In the genomic region with DNA sequence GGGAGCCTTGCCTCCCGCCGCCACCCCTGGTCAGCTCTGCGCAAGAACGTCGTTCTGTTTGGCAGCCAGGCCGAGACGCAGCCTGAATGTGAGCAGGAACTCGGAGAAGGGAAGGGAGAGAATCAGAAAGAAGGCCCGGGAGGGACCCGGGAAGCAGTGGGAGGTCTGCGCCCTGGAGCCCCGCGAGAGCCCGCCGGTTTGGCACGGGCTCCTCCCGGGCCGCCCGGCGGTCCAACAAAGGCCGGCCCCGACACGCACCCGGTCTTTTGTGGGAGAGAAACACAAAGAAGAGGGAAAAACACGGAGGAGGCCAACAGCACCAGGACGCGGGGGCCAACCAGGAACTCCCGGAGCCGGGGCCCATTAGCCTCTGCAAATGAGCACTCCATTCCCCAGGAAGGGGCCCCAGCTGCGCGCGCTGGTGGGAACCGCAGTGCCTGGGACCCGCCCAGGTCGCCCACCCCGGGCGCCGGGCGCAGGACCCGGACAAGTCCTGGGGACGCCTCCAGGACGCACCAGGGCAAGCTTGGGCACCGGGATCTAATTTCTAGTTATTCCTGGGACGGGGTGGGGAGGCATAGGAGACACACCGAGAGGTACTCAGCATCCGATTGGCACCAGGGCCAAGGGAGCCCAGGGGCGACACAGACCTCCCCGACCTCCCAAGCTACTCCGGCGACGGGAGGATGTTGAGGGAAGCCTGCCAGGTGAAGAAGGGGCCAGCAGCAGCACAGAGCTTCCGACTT, we compare ENCODE assay signal across 15 cellular contexts. TPM values are rescaled to one million over a fixed set of nuclear protein-coding genes. Genes with fewer than 3 reads are reported as not detected.
A peak's percentile ranks its signal among the peaks of the same experiment; 100 is the strongest.
DNase-seq lines count a peak whose midpoint lies in the region; ATAC-seq and TF ChIP-seq lines count a peak whose summit lies in the region.
"Had no signal": no experiment of that assay in that cellular context is flagged by ENCODE, and none has a peak within 500 bp of the region (broad histone marks: within the 10 kb centered on the region; RNA-seq: fewer than 3 reads in every experiment).

No MANE protein-coding gene starts in this region.

- H3K9me3 Mint-ChIP-seq in activated T-helper 1 cell treated with anti-CD3 and anti-CD28 coated beads, Interleukin-12 subunit alpha, Interleukin-12 subunit beta, Interleukin-2, Interleukin-4 antibody, amounts not matched to agents 30 ng/mL and 10 ng/mL and 1 ng/mL, durations not matched to agents 14 hours and 24 hours and 36 hours: no peaks in the 10 kb centered on the region

- peaks cover 27% of the 10 kb centered on the region for H3K27me3 ChIP-seq in layer of hippocampus (ENCODE audit: control insufficient read depth, insufficient read depth, low read length)
- no peaks in the 10 kb centered on the region for H3K27me3 ChIP-seq in thoracic aorta (replicated peaks; ENCODE audit: insufficient read depth)

- no peak for ATAC-seq in thoracic aorta (ENCODE audit: insufficient number of reproducible peaks, low FRiP score, low read depth)
- ATAC-seq: body of pancreas, GM12878 had no signal

- H3K4me3 ChIP-seq in thoracic aorta: peak overlapping the region; percentile 33
- H3K4me3 ChIP-seq: body of pancreas, GM12878 had no signal

- TF ChIP-seq CTCF in thoracic aorta (IDR thresholded peaks at IDR 0.05): no peak

- H3K9me3 ChIP-seq in thoracic aorta: no peaks in the 10 kb centered on the region
- H3K9me3 ChIP-seq: body of pancreas, esophagus muscularis mucosa had no signal

- H3K36me3 Mint-ChIP-seq in activated T-helper 1 cell treated with anti-CD3 and anti-CD28 coated beads, Interleukin-12 subunit alpha, Interleukin-12 subunit beta, Interleukin-2, Interleukin-4 antibody, amounts not matched to agents 30 ng/mL and 10 ng/mL and 1 ng/mL, durations not matched to agents 14 hours and 24 hours and 36 hours (ENCODE audit: low read depth): peaks cover 1% of the 10 kb centered on the region

- no peak overlapping the region for H3K4me3 Mint-ChIP-seq in activated T-helper 1 cell treated with anti-CD3 and anti-CD28 coated beads, Interleukin-12 subunit alpha, Interleukin-12 subunit beta, Interleukin-2, Interleukin-4 antibody, amounts not matched to agents 30 ng/mL and 10 ng/mL and 1 ng/mL, durations not matched to agents 14 hours and 24 hours and 36 hours

- intact Hi-C loops in activated T-helper 1 cell treated with anti-CD3 and anti-CD28 coated beads, Interleukin-12 subunit alpha, Interleukin-12 subunit beta, Interleukin-2, Interleukin-4 antibody, amounts not matched to agents 30 ng/mL and 10 ng/mL and 1 ng/mL, durations not matched to agents 14 hours and 24 hours and 36 hours (cut with micrococcal nuclease): loop anchor here (10.0 kb wide), 1 partner anchor 188 kb away; no protein-coding TSS in a partner anchor

- peak; percentile 17 for DNase-seq in stimulated activated CD4-positive, alpha-beta T cell treated with anti-CD3 and anti-CD28 coated beads, Interleukin-15, amount 100 ng/mL, for 24 hours
- DNase-seq in stimulated activated CD4-positive, alpha-beta T cell treated with anti-CD3 and anti-CD28 coated beads, Interleukin-4, amount 100 ng/mL, for 1 hour: no peak
- DNase-seq in activated T-helper 1 cell treated with anti-CD3 and anti-CD28 coated beads, Interleukin-12 subunit alpha, Interleukin-12 subunit beta, Interleukin-2, Interleukin-4 antibody, amounts not matched to agents 30 ng/mL and 10 ng/mL and 1 ng/mL, durations not matched to agents 14 hours and 24 hours and 36 hours (ENCODE audit: low spot score): no peak
- DNase-seq in thoracic aorta (ENCODE audit: low spot score) (no peak), NCI-H345 (lab: John Stamatoyannopoulos, UW) (no peak), amniotic stem cell (lab: John Stamatoyannopoulos, UW) (no peak), MV-4-11 (lab: John Stamatoyannopoulos, UW) (no peak)
- DNase-seq: body of pancreas; NCI-H1048; stimulated activated CD8-positive, alpha-beta memory T cell treated with anti-CD3 and anti-CD28 coated beads, Interleukin-4, amount 100 ng/mL, for 48 hours had no signal

- H3K4me1 ChIP-seq in thoracic aorta (ENCODE audit: control insufficient read depth in 1 of 2, low read depth in 2 of 2): peaks cover 5 to 35% of the 10 kb centered on the region in 2 donors

- H3K36me3 ChIP-seq in thoracic aorta: no peaks in the 10 kb centered on the region
- H3K36me3 ChIP-seq: esophagus muscularis mucosa had no signal

- peak overlapping the region; percentile 10 for H3K27ac ChIP-seq in layer of hippocampus (ENCODE audit: low read depth, low read length)
- no peak overlapping the region for H3K27ac ChIP-seq in thoracic aorta
- H3K27ac ChIP-seq: body of pancreas, esophagus muscularis mucosa, HL-60 had no signal

- H3K27ac Mint-ChIP-seq in activated T-helper 1 cell treated with anti-CD3 and anti-CD28 coated beads, Interleukin-12 subunit alpha, Interleukin-12 subunit beta, Interleukin-2, Interleukin-4 antibody, amounts not matched to agents 30 ng/mL and 10 ng/mL and 1 ng/mL, durations not matched to agents 14 hours and 24 hours and 36 hours: peak overlapping the region; percentile 77

- H3K27me3 Mint-ChIP-seq in activated T-helper 1 cell treated with anti-CD3 and anti-CD28 coated beads, Interleukin-12 subunit alpha, Interleukin-12 subunit beta, Interleukin-2, Interleukin-4 antibody, amounts not matched to agents 30 ng/mL and 10 ng/mL and 1 ng/mL, durations not matched to agents 14 hours and 24 hours and 36 hours (ENCODE audit: insufficient read depth): peaks cover 79% of the 10 kb centered on the region

- peaks cover 22% of the 10 kb centered on the region for H3K4me1 Mint-ChIP-seq in activated T-helper 1 cell treated with anti-CD3 and anti-CD28 coated beads, Interleukin-12 subunit alpha, Interleukin-12 subunit beta, Interleukin-2, Interleukin-4 antibody, amounts not matched to agents 30 ng/mL and 10 ng/mL and 1 ng/mL, durations not matched to agents 14 hours and 24 hours and 36 hours (ENCODE audit: low read depth)

RNA-seq across cellular contexts. Expression of gene OLIG2, which starts 2.7 kb away (rescaled TPM):
- not detected in 2 replicates for total RNA-seq in activated T-helper 1 cell treated with anti-CD3 and anti-CD28 coated beads, Interleukin-12 subunit alpha, Interleukin-12 subunit beta, Interleukin-2, Interleukin-4 antibody, amounts not matched to agents 30 ng/mL and 10 ng/mL and 1 ng/mL, durations not matched to agents 14 hours and 24 hours and 36 hours
- total RNA-seq in thoracic aorta: not detected
- total RNA-seq: body of pancreas, esophagus muscularis mucosa, GM12878, myocyte had no signal

RNA-seq across cellular contexts. Expression of gene OLIG1, which starts 46.9 kb away (rescaled TPM):
- not detected in 2 replicates for total RNA-seq in activated T-helper 1 cell treated with anti-CD3 and anti-CD28 coated beads, Interleukin-12 subunit alpha, Interleukin-12 subunit beta, Interleukin-2, Interleukin-4 antibody, amounts not matched to agents 30 ng/mL and 10 ng/mL and 1 ng/mL, durations not matched to agents 14 hours and 24 hours and 36 hours
- not detected for total RNA-seq in thoracic aorta
- total RNA-seq: body of pancreas, esophagus muscularis mucosa, GM12878, myocyte had no signal
